ENCODE assay signal across 8 cellular contexts in the genomic region with DNA sequence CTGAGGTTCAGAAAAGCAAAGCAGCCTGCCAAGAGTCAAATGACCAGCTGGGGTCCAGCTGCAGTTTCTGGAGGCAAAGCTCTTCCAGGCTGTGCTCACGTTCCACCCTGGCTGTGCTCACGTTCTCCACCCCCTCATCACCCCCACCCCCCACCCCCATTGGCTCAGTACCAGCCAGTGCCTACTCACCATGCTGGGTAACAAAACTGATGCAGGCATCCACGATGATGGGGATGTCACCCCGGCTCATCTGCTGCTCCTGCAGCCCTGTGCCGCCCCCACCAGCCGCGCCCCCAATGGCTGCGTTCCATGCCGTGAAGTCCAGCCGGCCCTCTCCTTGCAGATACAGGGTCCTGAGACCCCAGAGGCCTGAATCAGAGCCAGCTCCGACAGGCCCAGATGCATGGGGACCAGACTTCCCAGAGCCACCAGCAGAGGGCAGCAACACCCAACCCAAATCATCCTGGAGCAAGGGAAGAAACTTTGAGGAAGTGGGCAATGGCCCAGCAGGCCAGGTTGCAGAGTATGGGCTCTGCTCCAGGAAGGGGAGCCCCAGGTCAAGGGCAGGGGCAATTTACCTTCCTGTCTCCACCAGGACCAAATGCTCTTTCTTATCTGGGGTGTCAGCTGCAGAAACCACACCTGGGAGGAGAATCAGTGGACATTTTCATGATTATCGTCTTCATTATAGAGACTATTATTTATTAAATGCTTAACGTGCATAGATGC. TPM values are rescaled to one million over a fixed set of nuclear protein-coding genes. Genes with fewer than 3 reads are reported as not detected.
DNase-seq lines count a peak whose midpoint lies in the region; ATAC-seq and TF ChIP-seq lines count a peak whose summit lies in the region.

No MANE protein-coding gene starts in this region.

- ATAC-seq in GM21529 (IDR thresholded peaks at IDR 0.05; ENCODE audit: unreplicated experiment) = peak; percentile 98
- peak; percentile 52 to 82 (median 79) for ATAC-seq in psoas muscle

- no peaks in the 10 kb centered on the region for H3K36me3 Mint-ChIP-seq in glutamatergic neuron (ENCODE audit: unreplicated experiment)

- in situ Hi-C loops in SK-MEL-5 (cut with HindIII; ENCODE audit: low pct_unique_long_range_greater_than_20kb, low sequenced_read_pairs) = no loop called here

- no peaks in the 10 kb centered on the region for H3K4me1 ChIP-seq in psoas muscle

- WGBS in psoas muscle, 3 donors = 28 to 32% (median 32%) methylated on average over 13 of the region's 13 CpGs

- no peak overlapping the region for H3K4me3 ChIP-seq in psoas muscle

- H3K9me3 ChIP-seq in psoas muscle = no peaks in the 10 kb centered on the region

- TF ChIP-seq CTCF in glutamatergic neuron (IDR thresholded peaks at IDR 0.05; ENCODE audit: partially characterized antibody, unreplicated experiment) = peak; percentile 94
- TF ChIP-seq CTCF in psoas muscle (IDR thresholded peaks at IDR 0.05) = peak; percentile 81

- H3K27me3 Mint-ChIP-seq in glutamatergic neuron (ENCODE audit: unreplicated experiment) = peaks cover 5% of the 10 kb centered on the region

- DNase-seq in ELF-1 (ENCODE audit: low read depth, low spot score) = peak; percentile 89
- peak; percentile 82 for DNase-seq in HuH-7.5 (ENCODE audit: low spot score)
- DNase-seq in SK-MEL-5 (ENCODE audit: low read depth, low spot score) = peak; percentile 82
- peak; percentile 57 to 69 (median 64) for DNase-seq in activated naive CD4-positive, alpha-beta T cell (lab: John Stamatoyannopoulos, UW)
- peak; percentile 86 for DNase-seq in glutamatergic neuron
- peak; percentile 73 to 84 for DNase-seq in psoas muscle
- DNase-seq in KG1 (lab: John Stamatoyannopoulos, UW) = no peak

- peaks cover 3% of the 10 kb centered on the region for H3K9me3 Mint-ChIP-seq in glutamatergic neuron (ENCODE audit: unreplicated experiment)

- no peak overlapping the region for H3K4me3 Mint-ChIP-seq in glutamatergic neuron (ENCODE audit: unreplicated experiment)

- H3K36me3 ChIP-seq in psoas muscle (ENCODE audit: insufficient read depth in 1 of 2, low read depth in 1 of 2) = peaks cover 0 to 14% of the 10 kb centered on the region in 2 donors

- H3K27ac Mint-ChIP-seq in glutamatergic neuron (ENCODE audit: unreplicated experiment) = no peak overlapping the region

- no peaks in the 10 kb centered on the region for H3K27me3 ChIP-seq in psoas muscle (ENCODE audit: insufficient read depth in 3 of 3, low read length in 2 of 3)

- no peak overlapping the region for H3K27ac ChIP-seq in psoas muscle

- H3K4me1 Mint-ChIP-seq in glutamatergic neuron (ENCODE audit: low read depth, unreplicated experiment) = no peaks in the 10 kb centered on the region

- intact Hi-C loops in psoas muscle (cut with DNase I) = no loop called here

RNA-seq across cellular contexts. Expression of a gene that starts 13.7 kb away (rescaled TPM):
- 12.6 and 17.4 TPM in 2 replicates for total RNA-seq in SK-MEL-5 (2014; rRNA removed; shearing (Covaris generic))
- polyA plus RNA-seq in SK-MEL-5 (2015; cell fraction: cytosol; rRNA removed) = 9.8 and 12.7 TPM in 2 replicates
- polyA plus RNA-seq in SK-MEL-5 (2015; cell fraction: nucleus; rRNA removed) = 261 and 309 TPM in 2 replicates
- 25.8 TPM for total RNA-seq in glutamatergic neuron (ENCODE audit: unreplicated experiment)
- 1 to 10 TPM; 1.3 to 2.4 (median 2.1) TPM for total RNA-seq in psoas muscle
- 1 to 10 TPM; 1.3 to 1.4 (median 1.4) TPM for polyA plus RNA-seq in psoas muscle

RNA-seq across cellular contexts. Expression of a gene that starts 17.1 kb away (rescaled TPM):
- total RNA-seq in SK-MEL-5 (2014; rRNA removed; shearing (Covaris generic)) = 0.48 and 1.0 TPM in 2 replicates
- polyA plus RNA-seq in SK-MEL-5 (2015; cell fraction: cytosol; rRNA removed) = 0.82 and 1.0 TPM in 2 replicates
- 2.7 and 4.1 TPM in 2 replicates for polyA plus RNA-seq in SK-MEL-5 (2015; cell fraction: nucleus; rRNA removed)
- total RNA-seq in glutamatergic neuron (ENCODE audit: unreplicated experiment) (8.6 TPM), psoas muscle (1 to 10 TPM; 5.2 to 10.0 (median 5.4) TPM)
- 1 to 10 TPM; 2.4 to 4.5 (median 2.5) TPM for polyA plus RNA-seq in psoas muscle

RNA-seq across cellular contexts. Expression of a gene that starts 28.1 kb away (rescaled TPM):
- total RNA-seq in SK-MEL-5 (2014; rRNA removed; shearing (Covaris generic)) = 6.2 and 7.9 TPM in 2 replicates
- 14.5 and 16.1 TPM in 2 replicates for polyA plus RNA-seq in SK-MEL-5 (2015; cell fraction: cytosol; rRNA removed)
- polyA plus RNA-seq in SK-MEL-5 (2015; cell fraction: nucleus; rRNA removed) = 83.8 and 92.6 TPM in 2 replicates
- total RNA-seq in glutamatergic neuron (ENCODE audit: unreplicated experiment) = 12.6 TPM
- total RNA-seq in psoas muscle = under 1 TPM in 3 of 4 donors, not detected in 1; 0.11 to 0.66 (median 0.61) TPM
- 1 to 10 TPM in 1 of 3 donors, under 1 TPM in 2; 0.31 to 1.5 (median 0.63) TPM for polyA plus RNA-seq in psoas muscle

RNA-seq across cellular contexts. Expression of a gene that starts 28.2 kb away (rescaled TPM):
- 45.2 and 55.1 TPM in 2 replicates for total RNA-seq in SK-MEL-5 (2014; rRNA removed; shearing (Covaris generic))
- polyA plus RNA-seq in SK-MEL-5 (2015; cell fraction: cytosol; rRNA removed) = 41.4 and 42.1 TPM in 2 replicates
- polyA plus RNA-seq in SK-MEL-5 (2015; cell fraction: nucleus; rRNA removed) = 204 and 205 TPM in 2 replicates
- total RNA-seq in glutamatergic neuron (ENCODE audit: unreplicated experiment) (81.8 TPM), psoas muscle (10 to 100 TPM; 16.9 to 34.1 (median 27.1) TPM)
- 10 to 100 TPM; 30.1 to 41.3 (median 34.7) TPM for polyA plus RNA-seq in psoas muscle

RNA-seq across cellular contexts. Expression of a gene that starts 46.1 kb away (rescaled TPM):
- total RNA-seq in SK-MEL-5 (2014; rRNA removed; shearing (Covaris generic)) = 32.8 TPM in 2 replicates
- 54.5 and 70.0 TPM in 2 replicates for polyA plus RNA-seq in SK-MEL-5 (2015; cell fraction: cytosol; rRNA removed)
- 41.1 and 54.6 TPM in 2 replicates for polyA plus RNA-seq in SK-MEL-5 (2015; cell fraction: nucleus; rRNA removed)
- total RNA-seq in glutamatergic neuron (ENCODE audit: unreplicated experiment) (51.6 TPM), psoas muscle (100 to 1,000 TPM; 112 to 217 (median 160) TPM)
- polyA plus RNA-seq in psoas muscle = 100 to 1,000 TPM in 2 of 3 donors, 10 to 100 TPM in 1; 93.1 to 147 (median 122) TPM
